ENCODE assay signal across 17 cellular contexts in genomic region chr13:47480121-47480520, GRCh38.
DNase-seq lines count a peak whose midpoint lies in the region; ATAC-seq and TF ChIP-seq lines count a peak whose summit lies in the region.
"Had no signal": no experiment of that assay in that cellular context is flagged by ENCODE, and none has a peak within 500 bp of the region (broad histone marks: within the 10 kb centered on the region; RNA-seq: fewer than 3 reads in every experiment).

No MANE protein-coding gene starts in this region.

- H3K79me2 ChIP-seq in ACC112 (ENCODE audit: control insufficient read depth, insufficient read depth, low read length, unreplicated experiment), result no peaks in the 10 kb centered on the region

- no peak for TF ChIP-seq CTCF in HFFc6 (IDR thresholded peaks at IDR 0.05)
- no peak for TF ChIP-seq CTCF in foreskin keratinocyte (conservative IDR thresholded peaks at IDR 0.05)

- no peak overlapping the region for H3K9ac ChIP-seq in adipocyte (ENCODE audit: low read length)

- peaks cover 26% of the 10 kb centered on the region for H3K4me1 ChIP-seq in ACC112 (ENCODE audit: control insufficient read depth, insufficient read depth, low read length, unreplicated experiment)
- H3K4me1 ChIP-seq in adipocyte (ENCODE audit: control insufficient read depth, insufficient read depth, low read length), result peaks cover 11% of the 10 kb centered on the region
- H3K4me1 ChIP-seq in foreskin keratinocyte, result peaks cover 18% of the 10 kb centered on the region

- peaks cover 4% of the 10 kb centered on the region; the same call in 1 of the 2 replicates for H3K36me3 Mint-ChIP-seq in HFFc6 (ENCODE audit: low read depth)
- H3K36me3 Mint-ChIP-seq: activated naive CD8-positive, alpha-beta T cell; memory B cell had no signal

- peak; percentile 83 for DNase-seq in HFFc6
- peak; percentile 53 for DNase-seq in adipocyte (ENCODE audit: low read depth)
- peak; percentile 81 to 92 for DNase-seq in foreskin keratinocyte
- no peak for DNase-seq in activated CD4-positive, alpha-beta T cell treated with anti-CD3 and anti-CD28 coated beads for 1 hour
- DNase-seq in NCI-H2107 (lab: John Stamatoyannopoulos, UW), result no peak
- no peak for DNase-seq in stimulated activated naive CD4-positive, alpha-beta T cell (lab: John Stamatoyannopoulos, UW)
- DNase-seq: activated CD4-positive, CD25-positive, alpha-beta regulatory T cell treated with anti-CD3 and anti-CD28 coated beads, Interleukin-2, amount 50 U/mL, for 72 hours; KG1; NCI-H526; PC-9; stimulated activated naive CD8-positive, alpha-beta T cell treated with anti-CD3 and anti-CD28 coated beads, Interleukin-15, amount 100 ng/mL, for 72 hours; T-helper 1 cell had no signal

- peak overlapping the region; percentile 4 for H2AFZ ChIP-seq in ACC112 (ENCODE audit: low read length, unreplicated experiment)
- H2AFZ ChIP-seq: PC-9 had no signal

- H3K36me3 ChIP-seq in ACC112 (ENCODE audit: insufficient read depth, low read length) (no peaks in the 10 kb centered on the region), adipocyte (ENCODE audit: control insufficient read depth, insufficient read depth, low read length, severe bottlenecking) (no peaks in the 10 kb centered on the region)
- H3K36me3 ChIP-seq: neutrophil had no signal

- H3K9me3 ChIP-seq in adipocyte (ENCODE audit: control insufficient read depth, low read length), result no peaks in the 10 kb centered on the region
- H3K9me3 ChIP-seq: neutrophil had no signal

- H3K4me3 ChIP-seq in ACC112 (ENCODE audit: low read depth, low read length) (no peak overlapping the region), adipocyte (ENCODE audit: low read length) (no peak overlapping the region)
- H3K4me3 ChIP-seq: PC-9 had no signal

- ATAC-seq in foreskin keratinocyte (peak; percentile 93), GM19455 (IDR thresholded peaks at IDR 0.05; ENCODE audit: unreplicated experiment) (no peak)
- ATAC-seq: stimulated activated naive CD8-positive, alpha-beta T cell treated with anti-CD3 and anti-CD28 coated beads, Interleukin-15, amount 100 ng/mL, for 72 hours had no signal

- peak overlapping the region; percentile 66 for H3K4me3 Mint-ChIP-seq in HFFc6
- H3K4me3 Mint-ChIP-seq: activated naive CD8-positive, alpha-beta T cell; memory B cell; stimulated activated naive CD8-positive, alpha-beta T cell treated with anti-CD3 and anti-CD28 coated beads, Interleukin-15, amount 100 ng/mL, for 72 hours had no signal

- H3K4me1 Mint-ChIP-seq in HFFc6 (ENCODE audit: low read depth), result peaks cover 75% of the 10 kb centered on the region
- H3K4me1 Mint-ChIP-seq: stimulated activated naive CD8-positive, alpha-beta T cell treated with anti-CD3 and anti-CD28 coated beads, Interleukin-15, amount 100 ng/mL, for 72 hours had no signal

- H3K27ac ChIP-seq in ACC112 (ENCODE audit: low read depth, low read length), result peak overlapping the region; percentile 74
- peak overlapping the region; percentile 70 for H3K27ac ChIP-seq in foreskin keratinocyte
- H3K27ac ChIP-seq: neutrophil, PC-9 had no signal

- no peaks in the 10 kb centered on the region for H3K27me3 Mint-ChIP-seq in HFFc6 (ENCODE audit: insufficient read depth)
- H3K27me3 Mint-ChIP-seq: memory B cell; stimulated activated naive CD8-positive, alpha-beta T cell treated with anti-CD3 and anti-CD28 coated beads, Interleukin-15, amount 100 ng/mL, for 72 hours had no signal

- H3K27me3 ChIP-seq in ACC112 (ENCODE audit: insufficient read depth, low read length) (no peaks in the 10 kb centered on the region), adipocyte (replicated peaks; ENCODE audit: control insufficient read depth, insufficient read depth, low read length) (no peaks in the 10 kb centered on the region), foreskin keratinocyte (no peaks in the 10 kb centered on the region)
- H3K27me3 ChIP-seq: neutrophil had no signal

- H3K27ac Mint-ChIP-seq in HFFc6, result peak overlapping the region; percentile 89
- H3K27ac Mint-ChIP-seq: activated naive CD8-positive, alpha-beta T cell; memory B cell; stimulated activated naive CD8-positive, alpha-beta T cell treated with anti-CD3 and anti-CD28 coated beads, Interleukin-15, amount 100 ng/mL, for 72 hours had no signal

- no peaks in the 10 kb centered on the region for H3K9me3 Mint-ChIP-seq in HFFc6

Comparison
In these comparisons a context has a peak if more than half of its experiments do, and no peak if none do; other contexts are left out.
1. DNase-seq: peak in HFFc6 (single experiment), adipocyte (single experiment) and foreskin keratinocyte (2 of 2); none in activated CD4-positive, alpha-beta T cell treated with anti-CD3 and anti-CD28 coated beads for 1 hour (single experiment), NCI-H2107 (single experiment) and stimulated activated naive CD4-positive, alpha-beta T cell (0 of 6).